8 cellular contexts compared by ENCODE assay signal in the genomic region with DNA sequence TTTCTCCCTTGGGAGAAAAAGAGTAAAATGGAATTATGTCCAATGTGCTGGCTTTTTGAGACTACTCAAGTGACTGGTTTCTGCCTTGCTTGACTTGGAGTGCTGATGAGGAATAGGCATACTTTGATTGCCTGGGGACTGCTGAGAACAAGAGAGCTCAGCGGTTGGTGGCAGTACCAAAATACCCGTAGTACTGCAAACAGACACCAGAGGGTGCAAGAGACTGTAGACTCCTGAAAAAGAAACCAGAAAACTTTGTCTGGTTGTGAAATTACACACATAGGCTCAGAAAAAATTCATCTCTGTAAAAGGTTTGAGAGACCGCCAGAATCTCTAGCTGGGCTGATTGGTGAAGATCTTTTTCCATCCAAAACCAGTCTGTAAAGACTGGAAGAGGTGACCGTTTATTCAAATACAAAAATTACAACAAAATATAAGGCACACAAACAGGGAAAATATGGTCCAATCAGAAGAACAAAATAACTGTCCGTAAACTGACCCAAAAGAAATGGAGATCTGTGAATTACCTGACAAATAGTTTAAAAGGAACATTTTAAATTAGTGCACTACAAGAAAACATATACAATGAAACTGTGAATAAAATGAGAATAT. TPM values are rescaled to one million over a fixed set of nuclear protein-coding genes. Genes with fewer than 3 reads are reported as not detected.
DNase-seq lines count a peak whose midpoint lies in the region; ATAC-seq, FAIRE-seq and TF ChIP-seq lines count a peak whose summit lies in the region.

No MANE protein-coding gene starts in this region.

- TF ChIP-seq RAD21 in K562 (CRISPR knock-in tag; conservative IDR thresholded peaks at IDR 0.05 in 1 of 2, IDR thresholded peaks at IDR 0.05 in 1 of 2), result peak; percentile 43 to 59; a peak in 3 of 4 replicates

- TF ChIP-seq EP300 in K562 (IDR thresholded peaks at IDR 0.05; ENCODE audit: low read length), result no peak

- no peak overlapping the region for H3K4me3 ChIP-seq in GM23338
- no peak overlapping the region for H3K4me3 ChIP-seq in KMS-11 (IDR thresholded peaks at IDR 0.05; ENCODE audit: insufficient read depth, low read depth, low read length)
- no peak overlapping the region for H3K4me3 ChIP-seq in K562

- no peaks in the 10 kb centered on the region for H3F3A ChIP-seq in GM23338 (replicated peaks; ENCODE audit: low read depth)

- H3K9me3 ChIP-seq in K562 (replicated peaks; ENCODE audit: control insufficient read depth, insufficient read depth, low read depth, low read length), result no peaks in the 10 kb centered on the region

- peak; percentile 75 to 87 for TF ChIP-seq CTCF in GM23338 (conservative IDR thresholded peaks at IDR 0.05; ENCODE audit: low read depth in 2 of 2)
- TF ChIP-seq CTCF in KMS-11 (conservative IDR thresholded peaks at IDR 0.05; ENCODE audit: low read depth, low read length), result peak; percentile 83
- peak; percentile 38 to 65 (median 61); a peak in 5 of 6 replicates for TF ChIP-seq CTCF in K562 (IDR thresholded peaks at IDR 0.05 in 2 of 3, conservative IDR thresholded peaks at IDR 0.05 in 1 of 3; ENCODE audit: insufficient read depth in 2 of 3, low read depth in 1 of 3, low read length in 3 of 3)

- DNase-seq in SIG-M5 treated with dmso at 0.1 percent for 504 hours (lab: John Stamatoyannopoulos, UW; ENCODE audit: unreplicated experiment), result peak; percentile 61
- DNase-seq in SIG-M5 (lab: John Stamatoyannopoulos, UW), result no peak
- DNase-seq in GM23338 (ENCODE audit: low spot score), result peak; percentile 86
- DNase-seq in SK-MEL-5 (ENCODE audit: low read depth, low spot score), result peak; percentile 77
- peak; percentile 21 to 45 (median 38) for DNase-seq in K562 (ENCODE audit: extremely low read depth in 1 of 4, low spot score in 3 of 4)
- peak; percentile 83 for DNase-seq in kidney glomerular epithelial cell (lab: John Stamatoyannopoulos, UW)
- peak; percentile 15 for DNase-seq in stimulated activated CD8-positive, alpha-beta memory T cell treated with anti-CD3 and anti-CD28 coated beads, Interleukin-7, amount 100 ng/mL, for 24 hours (ENCODE audit: low read depth)

- POLR2A ChIA-PET in K562 (lab: Yijun Ruan, JAX), result interaction anchor here (1.1 kb wide), 1 partner anchor 160 kb away, joined by 3 read pairs; no protein-coding TSS in a partner anchor

- peaks cover 20% of the 10 kb centered on the region; the same call in 2 of the 3 replicates for H3K9me3 Mint-ChIP-seq in GM23338

- H3K4me1 ChIP-seq in GM23338 (ENCODE audit: insufficient read depth) (no peaks in the 10 kb centered on the region), KMS-11 (ENCODE audit: low read depth, poor library complexity, severe bottlenecking) (no peaks in the 10 kb centered on the region), K562 (replicated peaks in 1 of 2; ENCODE audit: control insufficient read depth in 2 of 2, insufficient read depth in 2 of 2, low read length in 2 of 2) (no peaks in the 10 kb centered on the region)

- intact Hi-C loops in K562 (cut with micrococcal nuclease), result loop anchor here (1.0 to 10.0 kb wide), 2 partner anchors 232 to 356 kb away; no protein-coding TSS in a partner anchor

- no peaks in the 10 kb centered on the region for H3K27me3 Mint-ChIP-seq in GM23338 (ENCODE audit: insufficient read depth, low read depth, poor library complexity)

- H3K27ac ChIP-seq in GM23338 (ENCODE audit: low read depth) (no peak overlapping the region), KMS-11 (no peak overlapping the region), K562 (ENCODE audit: extremely low read depth, low read depth, low read length) (no peak overlapping the region)

- H3K27me3 ChIP-seq in GM23338 (ENCODE audit: insufficient read depth) (no peaks in the 10 kb centered on the region), KMS-11 (ENCODE audit: insufficient read depth, low read depth) (no peaks in the 10 kb centered on the region), K562 (ENCODE audit: control insufficient read depth in 2 of 2, insufficient read depth in 2 of 2, low read length in 2 of 2) (no peaks in the 10 kb centered on the region)

- H3K36me3 Mint-ChIP-seq in GM23338 (ENCODE audit: low read depth), result peaks cover 11% of the 10 kb centered on the region; the same call in 2 of the 3 replicates

- CTCF ChIA-PET in K562 (lab: Yijun Ruan, JAX; ENCODE audit: low intra/inter-chr PET ratio), result interaction anchor here (0.6 kb wide), 1 partner anchor 357 kb away, joined by 3 read pairs; no protein-coding TSS in a partner anchor

- no peaks in the 10 kb centered on the region for H3K4me1 Mint-ChIP-seq in GM23338

- no peaks in the 10 kb centered on the region for H4K20me1 ChIP-seq in GM23338 (replicated peaks; ENCODE audit: insufficient read depth)
- no peaks in the 10 kb centered on the region for H4K20me1 ChIP-seq in KMS-11 (ENCODE audit: insufficient read depth)
- no peaks in the 10 kb centered on the region for H4K20me1 ChIP-seq in K562 (replicated peaks; ENCODE audit: control insufficient read depth, insufficient read depth, low read length)

- H3K9me1 ChIP-seq in K562 (ENCODE audit: control insufficient read depth, insufficient read depth, low read length), result no peaks in the 10 kb centered on the region

- ATAC-seq in GM23338 (peak; percentile 89), K562 (peak; percentile 75)

- no peak for TF ChIP-seq POLR2A in K562 (conservative IDR thresholded peaks at IDR 0.05)

- no peaks in the 10 kb centered on the region for H3K9me2 ChIP-seq in GM23338 (ENCODE audit: insufficient read depth)

- no peak overlapping the region for H3K9ac ChIP-seq in KMS-11
- no peak overlapping the region for H3K9ac ChIP-seq in K562 (ENCODE audit: insufficient read depth in 1 of 2, low read depth in 2 of 2, low read length in 2 of 2)

- BruUV-seq in K562 (replicated peaks; lab: Mats Ljungman, UMichigan), result no TSS peak

- H2AFZ ChIP-seq in GM23338, result 0 out of 2 replicates have a peak overlapping the region, but pooled peaks have one; percentile 49
- H2AFZ ChIP-seq in KMS-11 (ENCODE audit: low read depth), result no peak overlapping the region
- H2AFZ ChIP-seq in K562 (ENCODE audit: low read depth, low read length), result no peak overlapping the region

- FAIRE-seq in K562 (lab: Jason Lieb, UNC), result peak; percentile 56

- no peaks in the 10 kb centered on the region for H3K79me2 ChIP-seq in GM23338 (replicated peaks; ENCODE audit: insufficient read depth)
- H3K79me2 ChIP-seq in KMS-11 (ENCODE audit: insufficient read depth, low read depth), result no peaks in the 10 kb centered on the region
- no peaks in the 10 kb centered on the region for H3K79me2 ChIP-seq in K562 (ENCODE audit: control insufficient read depth, insufficient read depth, low read length)

- no peak overlapping the region for H3K4me3 Mint-ChIP-seq in GM23338

- in situ Hi-C loops in SK-MEL-5 (cut with HindIII; ENCODE audit: low pct_unique_long_range_greater_than_20kb, low sequenced_read_pairs), result no loop called here
- in situ Hi-C loops in K562 (cut with MboI), result no loop called here

- no peaks in the 10 kb centered on the region for H3K36me3 ChIP-seq in GM23338 (ENCODE audit: insufficient read depth)
- H3K36me3 ChIP-seq in KMS-11 (ENCODE audit: insufficient read depth), result no peaks in the 10 kb centered on the region
- no peaks in the 10 kb centered on the region for H3K36me3 ChIP-seq in K562 (ENCODE audit: control insufficient read depth, insufficient read depth, low read length)

- H3K4me2 ChIP-seq in GM23338 (no peak overlapping the region), KMS-11 (no peak overlapping the region), K562 (ENCODE audit: insufficient read depth, low read length) (no peak overlapping the region)

- H3K27ac Mint-ChIP-seq in GM23338, result no peak overlapping the region

- WGBS in K562 (ENCODE audit: insufficient coverage, low coverage, missing lambda C conversion rate), result 2% methylated on average over 5 of the region's 5 CpGs

TF ChIP-seq in GM23338, 12 proteins besides CTCF, POLR2A, EP300 and RAD21:
- TF ChIP-seq EZH2 (IDR thresholded peaks at IDR 0.05; ENCODE audit: low read depth, unreplicated experiment) (no peak), STAT1 (IDR thresholded peaks at IDR 0.05; ENCODE audit: unreplicated experiment) (no peak)

TF ChIP-seq in K562, 482 proteins besides CTCF, POLR2A, EP300 and RAD21 (continues in another document):
- TF ChIP-seq, protein P1, sequence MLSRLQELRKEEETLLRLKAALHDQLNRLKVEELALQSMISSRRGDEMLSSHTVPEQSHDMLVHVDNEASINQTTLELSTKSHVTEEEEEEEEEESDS (CRISPR knock-in tag; IDR thresholded peaks at IDR 0.05), result no peak
- TF ChIP-seq ZNF121 (CRISPR knock-in tag; conservative IDR thresholded peaks at IDR 0.05), result no peak
- no peak for TF ChIP-seq ZNF561 (CRISPR knock-in tag; conservative IDR thresholded peaks at IDR 0.05)
- TF ChIP-seq RBM25 (IDR thresholded peaks at IDR 0.05; ENCODE audit: low read depth, low read length, severe bottlenecking), result no peak
- no peak for TF ChIP-seq ZNF23 (CRISPR knock-in tag; IDR thresholded peaks at IDR 0.05)
- TF ChIP-seq PRMT5 (CRISPR knock-in tag; IDR thresholded peaks at IDR 0.05), result no peak

RNA-seq across cellular contexts. Expression of gene BICC1, which starts 18.5 kb away (rescaled TPM):
- 2.1 and 2.2 TPM in 2 replicates for total RNA-seq in GM23338 (2014; rRNA removed; shearing (Covaris generic))
- polyA plus RNA-seq in GM23338 (2016; fragmentation: Nextera tagmentation; extraction: Ambion mirVana) (0.94 and 1.3 TPM in 2 replicates), K562 (2011; rRNA removed) (not detected in 2 replicates), K562 (2014; fragmentation: Illumina TruSeq; extraction: Trizol) (not detected in 2 replicates), K562 (2014; fragmentation: Nextera tagmentation; extraction: Ambion mirVana) (not detected), K562 (2014; rRNA removed) (not detected in 2 replicates)
- total RNA-seq in SK-MEL-5 (2014; rRNA removed; shearing (Covaris generic)), result 7.2 and 8.3 TPM in 2 replicates
- polyA plus RNA-seq in SK-MEL-5 (2015; cell fraction: cytosol; rRNA removed), result 3.2 and 5.3 TPM in 2 replicates
- polyA plus RNA-seq in SK-MEL-5 (2015; cell fraction: nucleus; rRNA removed), result 4.2 and 5.9 TPM in 2 replicates
- not detected in 2 replicates for total RNA-seq in K562 (2011; cell fraction: chromatin; rRNA removed; ENCODE audit: low replicate concordance)
- total RNA-seq in K562 (2011; cell fraction: nucleolus; rRNA removed), result not detected in 2 replicates
- total RNA-seq in K562 (2011; cell fraction: nucleoplasm; rRNA removed), result not detected in 2 replicates
- total RNA-seq in K562 (2014; rRNA removed) (not detected in 2 replicates), K562 (2014; rRNA removed; fragmentation: Illumina TruSeq; extraction: Trizol) (not detected in 2 replicates), K562 (2015; rRNA removed; fragmentation: Illumina TruSeq; extraction: Trizol) (not detected in 2 replicates), K562 (2021) (not detected in 2 replicates)
- not detected in 2 replicates for polyA plus RNA-seq in K562 (2011; cell fraction: cytosol; rRNA removed)
- not detected in 2 replicates for polyA plus RNA-seq in K562 (2011; cell fraction: nucleus; rRNA removed)
- not detected in 2 replicates for polyA plus RNA-seq in K562 (2012)
- not detected in 2 replicates for polyA minus RNA-seq in K562 (2011; rRNA and poly(A)+ RNA removed)
- not detected in 2 replicates for polyA minus RNA-seq in K562 (2011; cell fraction: cytosol; rRNA and poly(A)+ RNA removed)
- polyA minus RNA-seq in K562 (2011; cell fraction: nucleus; rRNA and poly(A)+ RNA removed), result not detected in 2 replicates
